Comparison of ENCODE assay signal across 13 cellular contexts in genomic region chr7:128891110-128891941, GRCh38. TPM values are rescaled to one million over a fixed set of nuclear protein-coding genes. Genes with fewer than 3 reads are reported as not detected.
A peak's percentile ranks its signal among the peaks of the same experiment; 100 is the strongest.
DNase-seq lines count a peak whose midpoint lies in the region; ATAC-seq and TF ChIP-seq lines count a peak whose summit lies in the region.
"Had no signal": no experiment of that assay in that cellular context is flagged by ENCODE, and none has a peak within 500 bp of the region (broad histone marks: within the 10 kb centered on the region; RNA-seq: fewer than 3 reads in every experiment).

No MANE protein-coding gene starts in this region.

- no peaks in the 10 kb centered on the region for H4K20me1 ChIP-seq in mammary epithelial cell (ENCODE audit: insufficient read depth, low read length)

- peak; percentile 26 for DNase-seq in stimulated activated CD4-positive, alpha-beta T cell treated with anti-CD3 and anti-CD28 coated beads, Interleukin-15, amount 100 ng/mL, for 24 hours
- no peak for DNase-seq in stimulated activated CD4-positive, alpha-beta T cell treated with anti-CD3 and anti-CD28 coated beads, Interleukin-4, amount 100 ng/mL, for 24 hours
- DNase-seq in mammary epithelial cell (no peak), left colon (peak in 1 of 2 donors; percentile 61), upper lobe of right lung (peak; percentile 62), RKO (ENCODE audit: low spot score) (no peak)
- DNase-seq: activated CD8-positive, alpha-beta memory T cell treated with anti-CD3 and anti-CD28 coated beads, Interleukin-2, amount 50 U/mL, for 4 hours; CD4-positive, CD25-positive, alpha-beta regulatory T cell had no signal

- no peak overlapping the region for H3K9ac ChIP-seq in mammary epithelial cell (ENCODE audit: insufficient read depth, low read length)

- no peaks in the 10 kb centered on the region for H3K36me3 ChIP-seq in mammary epithelial cell (ENCODE audit: insufficient read depth, low read length)
- no peaks in the 10 kb centered on the region for H3K36me3 ChIP-seq in upper lobe of right lung
- H3K36me3 ChIP-seq: tibial nerve had no signal

- TF ChIP-seq CTCF in mammary epithelial cell (conservative IDR thresholded peaks at IDR 0.05 in 1 of 2, IDR thresholded peaks at IDR 0.05 in 1 of 2; ENCODE audit: extremely low read depth in 1 of 2, insufficient read depth in 1 of 2, low read depth in 1 of 2, low read length in 2 of 2) (peak in 1 of 2 donors; percentile 9), upper lobe of right lung (IDR thresholded peaks at IDR 0.05) (peak; percentile 7)

- H3K27me3 ChIP-seq in mammary epithelial cell (ENCODE audit: insufficient read depth, low read length) (no peaks in the 10 kb centered on the region), upper lobe of right lung (peaks cover 14% of the 10 kb centered on the region)

- ATAC-seq in left colon: peak; percentile 31
- peak; percentile 37 for ATAC-seq in upper lobe of right lung
- no peak for ATAC-seq in GM19328 (IDR thresholded peaks at IDR 0.05; ENCODE audit: unreplicated experiment)
- no peak for ATAC-seq in HG02763 (IDR thresholded peaks at IDR 0.05; ENCODE audit: unreplicated experiment)
- ATAC-seq: sciatic nerve had no signal

- dilution Hi-C loops in mammary epithelial cell (cut with HindIII; ENCODE audit: low sequenced_read_pairs): no loop called here

- peak overlapping the region; percentile 72 for H3K4me2 ChIP-seq in mammary epithelial cell (ENCODE audit: insufficient read depth, low read depth, low read length)

- H3K4me3 ChIP-seq in mammary epithelial cell (replicated peaks in 1 of 3; ENCODE audit: insufficient read depth in 1 of 3, low read depth in 2 of 3, low read length in 3 of 3) (peak overlapping the region in 2 of 3 experiments; percentile 44 to 62), upper lobe of right lung (peak overlapping the region; percentile 36)

- H2AFZ ChIP-seq in mammary epithelial cell (ENCODE audit: low read depth, low read length): peak overlapping the region; percentile 78

- WGBS in mammary epithelial cell (ENCODE audit: low coverage, missing lambda C conversion rate): 86% methylated on average over 2 of the region's 41 CpGs

- H3K9me3 ChIP-seq in mammary epithelial cell (replicated peaks; ENCODE audit: insufficient read depth, low read length): no peaks in the 10 kb centered on the region
- H3K9me3 ChIP-seq in upper lobe of right lung: no peaks in the 10 kb centered on the region
- H3K9me3 ChIP-seq: tibial nerve had no signal

- no peak overlapping the region for H3K27ac ChIP-seq in mammary epithelial cell (ENCODE audit: insufficient read depth, low read depth, low read length)
- no peak overlapping the region for H3K27ac ChIP-seq in upper lobe of right lung
- H3K27ac ChIP-seq: tibial nerve had no signal

- BruUV-seq in mammary epithelial cell (replicated peaks; lab: Mats Ljungman, UMichigan): no TSS peak

- CTCF ChIA-PET in mammary epithelial cell (lab: Charles Lee; ENCODE audit: low non-redundant PET): no interaction called here

- intact Hi-C loops in mammary epithelial cell (cut with micrococcal nuclease): no loop called here
- intact Hi-C loops in left colon (cut with DNase I, micrococcal nuclease): no loop called here
- intact Hi-C loops in upper lobe of right lung (cut with DNase I): loop anchor here (10.0 kb wide), 1 partner anchor 193 kb away; no protein-coding TSS in a partner anchor

- H3K79me2 ChIP-seq in mammary epithelial cell (ENCODE audit: insufficient read depth, low read length): no peaks in the 10 kb centered on the region

- H3K4me1 ChIP-seq in mammary epithelial cell (ENCODE audit: insufficient read depth, low read length) (peaks cover 36% of the 10 kb centered on the region), upper lobe of right lung (no peaks in the 10 kb centered on the region)

- in situ Hi-C loops in mammary epithelial cell (cut with MboI; ENCODE audit: low sequenced_read_pairs in 2 of 2): no loop called here

RNA-seq across cellular contexts. Expression of gene KCP, which starts 19.2 kb away (rescaled TPM):
- under 1 TPM in 1 of 2 donors, not detected in 1; 0.50 TPM for total RNA-seq in mammary epithelial cell
- 0.20 TPM for polyA plus RNA-seq in mammary epithelial cell
- not detected for polyA minus RNA-seq in mammary epithelial cell
- total RNA-seq in left colon: 1 to 10 TPM in 1 of 2 donors, under 1 TPM in 1; 0.81 to 1.6 TPM
- total RNA-seq in upper lobe of right lung: 1.3 TPM

RNA-seq across cellular contexts. Expression of gene ATP6V1F, which starts 28.7 kb away (rescaled TPM):
- total RNA-seq in mammary epithelial cell: 100 to 1,000 TPM in 1 of 2 donors, 10 to 100 TPM in 1; 83.7 to 171 TPM
- polyA plus RNA-seq in mammary epithelial cell: 304 TPM
- polyA minus RNA-seq in mammary epithelial cell: 81.7 TPM
- 10 to 100 TPM; 65.8 to 78.5 TPM for total RNA-seq in left colon
- total RNA-seq in upper lobe of right lung: 180 TPM

RNA-seq across cellular contexts. Expression of gene IRF5, which starts 46.4 kb away (rescaled TPM):
- total RNA-seq in mammary epithelial cell (10 to 100 TPM; 10.9 to 12.7 TPM), left colon (1 to 10 TPM; 6.6 to 8.5 TPM), upper lobe of right lung (29.4 TPM)
- 2.8 TPM for polyA plus RNA-seq in mammary epithelial cell
- 4.5 TPM for polyA minus RNA-seq in mammary epithelial cell
- polyA plus RNA-seq: fibroblast of lung had no signal

Comparison
In these comparisons a context has a peak if more than half of its experiments do, and no peak if none do; other contexts are left out.
1. DNase-seq: peak in stimulated activated CD4-positive, alpha-beta T cell treated with anti-CD3 and anti-CD28 coated beads, Interleukin-15, amount 100 ng/mL, for 24 hours (single experiment) and upper lobe of right lung (single experiment); none in stimulated activated CD4-positive, alpha-beta T cell treated with anti-CD3 and anti-CD28 coated beads, Interleukin-4, amount 100 ng/mL, for 24 hours (single experiment), mammary epithelial cell (single experiment) and RKO (single experiment).
2. ATAC-seq: peak in left colon (single experiment) and upper lobe of right lung (single experiment); none in GM19328 (single experiment) and HG02763 (single experiment).